1 cellular context compared by ENCODE assay signal in the genomic region with DNA sequence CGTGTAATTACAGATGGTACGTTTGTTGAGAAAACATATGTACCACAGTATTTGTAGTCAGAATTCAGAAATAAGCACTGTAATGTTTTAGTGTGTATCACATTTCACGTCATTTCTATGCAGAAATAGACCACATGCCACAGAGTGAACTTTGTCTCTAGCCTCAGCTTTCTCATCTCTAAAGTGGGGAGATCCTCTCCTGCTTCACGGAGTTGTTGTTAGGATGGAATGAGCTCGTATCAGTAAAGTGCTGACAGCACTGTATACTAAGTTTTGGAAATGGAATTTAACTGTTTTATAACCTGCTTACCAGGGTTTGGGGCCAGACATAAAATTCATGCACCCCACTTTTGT.
TF ChIP-seq lines count a peak whose summit lies in the region.

No MANE protein-coding gene starts in this region.

TF ChIP-seq in K562, 482 proteins besides CTCF, POLR2A, EP300 and RAD21:
- TF ChIP-seq, protein P1, sequence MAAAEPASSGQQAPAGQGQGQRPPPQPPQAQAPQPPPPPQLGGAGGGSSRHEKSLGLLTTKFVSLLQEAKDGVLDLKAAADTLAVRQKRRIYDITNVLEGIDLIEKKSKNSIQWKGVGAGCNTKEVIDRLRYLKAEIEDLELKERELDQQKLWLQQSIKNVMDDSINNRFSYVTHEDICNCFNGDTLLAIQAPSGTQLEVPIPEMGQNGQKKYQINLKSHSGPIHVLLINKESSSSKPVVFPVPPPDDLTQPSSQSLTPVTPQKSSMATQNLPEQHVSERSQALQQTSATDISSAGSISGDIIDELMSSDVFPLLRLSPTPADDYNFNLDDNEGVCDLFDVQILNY (CRISPR knock-in tag; IDR thresholded peaks at IDR 0.05), result no peak
- no peak for TF ChIP-seq GATAD2A (IDR thresholded peaks at IDR 0.05)
- TF ChIP-seq, protein P2, sequence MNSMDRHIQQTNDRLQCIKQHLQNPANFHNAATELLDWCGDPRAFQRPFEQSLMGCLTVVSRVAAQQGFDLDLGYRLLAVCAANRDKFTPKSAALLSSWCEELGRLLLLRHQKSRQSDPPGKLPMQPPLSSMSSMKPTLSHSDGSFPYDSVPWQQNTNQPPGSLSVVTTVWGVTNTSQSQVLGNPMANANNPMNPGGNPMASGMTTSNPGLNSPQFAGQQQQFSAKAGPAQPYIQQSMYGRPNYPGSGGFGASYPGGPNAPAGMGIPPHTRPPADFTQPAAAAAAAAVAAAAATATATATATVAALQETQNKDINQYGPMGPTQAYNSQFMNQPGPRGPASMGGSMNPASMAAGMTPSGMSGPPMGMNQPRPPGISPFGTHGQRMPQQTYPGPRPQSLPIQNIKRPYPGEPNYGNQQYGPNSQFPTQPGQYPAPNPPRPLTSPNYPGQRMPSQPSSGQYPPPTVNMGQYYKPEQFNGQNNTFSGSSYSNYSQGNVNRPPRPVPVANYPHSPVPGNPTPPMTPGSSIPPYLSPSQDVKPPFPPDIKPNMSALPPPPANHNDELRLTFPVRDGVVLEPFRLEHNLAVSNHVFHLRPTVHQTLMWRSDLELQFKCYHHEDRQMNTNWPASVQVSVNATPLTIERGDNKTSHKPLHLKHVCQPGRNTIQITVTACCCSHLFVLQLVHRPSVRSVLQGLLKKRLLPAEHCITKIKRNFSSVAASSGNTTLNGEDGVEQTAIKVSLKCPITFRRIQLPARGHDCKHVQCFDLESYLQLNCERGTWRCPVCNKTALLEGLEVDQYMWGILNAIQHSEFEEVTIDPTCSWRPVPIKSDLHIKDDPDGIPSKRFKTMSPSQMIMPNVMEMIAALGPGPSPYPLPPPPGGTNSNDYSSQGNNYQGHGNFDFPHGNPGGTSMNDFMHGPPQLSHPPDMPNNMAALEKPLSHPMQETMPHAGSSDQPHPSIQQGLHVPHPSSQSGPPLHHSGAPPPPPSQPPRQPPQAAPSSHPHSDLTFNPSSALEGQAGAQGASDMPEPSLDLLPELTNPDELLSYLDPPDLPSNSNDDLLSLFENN (IDR thresholded peaks at IDR 0.05; ENCODE audit: low read depth in 2 of 2, low read length in 2 of 2), result no peak
- TF ChIP-seq RBM25 (IDR thresholded peaks at IDR 0.05; ENCODE audit: low read depth, low read length, severe bottlenecking), result peak; percentile 41
- TF ChIP-seq SRSF1 (IDR thresholded peaks at IDR 0.05; ENCODE audit: low read depth, low read length), result no peak
- TF ChIP-seq NCOA4 (IDR thresholded peaks at IDR 0.05; ENCODE audit: partially characterized antibody), result no peak
